Comparison of ENCODE assay signal across 8 cellular contexts in the genomic region with DNA sequence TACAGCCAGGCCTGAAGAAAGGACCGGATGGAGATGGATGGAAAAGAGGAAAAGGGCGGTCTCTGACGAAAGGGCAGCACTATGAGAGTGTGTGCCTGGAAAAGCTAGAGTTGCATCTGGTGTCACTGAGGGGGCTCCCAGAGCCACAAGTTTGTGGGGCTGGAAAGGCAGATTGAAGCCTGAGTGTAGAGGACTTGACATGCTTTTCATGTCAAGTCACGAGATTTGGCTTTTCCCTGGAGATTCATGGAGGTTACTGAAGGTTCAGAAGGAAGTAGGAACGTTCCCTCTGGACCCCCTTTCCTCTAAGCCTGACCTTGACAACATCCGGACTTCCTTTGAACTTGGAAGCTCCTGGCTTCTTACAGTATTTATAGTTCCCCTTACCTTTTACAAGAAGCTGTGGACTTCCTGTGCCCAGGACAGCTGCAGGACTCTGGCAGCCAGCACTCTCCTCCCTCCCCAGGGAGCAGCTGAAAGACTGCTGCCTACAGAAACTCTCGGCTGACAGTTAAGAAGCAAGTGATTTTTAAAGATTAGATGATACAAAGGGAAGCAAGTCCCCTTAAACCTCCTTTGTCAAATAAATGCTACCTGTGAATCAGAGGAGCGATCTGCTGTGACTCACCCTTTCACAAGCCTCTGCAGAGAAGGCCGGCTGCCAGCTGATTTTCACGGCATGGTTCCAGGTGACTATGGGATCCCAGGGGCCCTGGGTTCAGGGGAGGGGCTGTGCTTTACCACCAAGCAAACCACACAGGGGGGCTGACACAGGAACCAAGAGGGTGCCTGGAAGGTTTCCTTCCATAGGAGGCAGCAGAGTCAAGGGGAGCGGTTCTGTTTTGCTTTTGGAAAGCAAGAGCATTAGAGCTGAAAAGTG.
A peak's percentile ranks its signal among the peaks of the same experiment; 100 is the strongest.
DNase-seq lines count a peak whose midpoint lies in the region; ATAC-seq and TF ChIP-seq lines count a peak whose summit lies in the region.

No MANE protein-coding gene starts in this region.

- TF ChIP-seq CTCF in GM12874 (IDR thresholded peaks at IDR 0.05; ENCODE audit: insufficient read depth, low read depth, low read length): peak; percentile 34; the same call in 1 of the 2 replicates
- TF ChIP-seq CTCF in SU-DHL-6 (IDR thresholded peaks at IDR 0.05; ENCODE audit: insufficient read depth, low read length, poor library complexity, severe bottlenecking): peak; percentile 25
- TF ChIP-seq CTCF in colonic mucosa (IDR thresholded peaks at IDR 0.05): peak; percentile 12
- peak in 1 of 2 donors; percentile 24 for TF ChIP-seq CTCF in suprapubic skin (IDR thresholded peaks at IDR 0.05)

- 30% methylated on average over 10 of the region's 11 CpGs for WGBS in suprapubic skin

- CTCF ChIA-PET in naive thymus-derived CD4-positive, alpha-beta T cell (lab: Charles Lee): interaction anchor here (0.8 to 1.4 kb wide), 4 partner anchors 9 to 222 kb away, joined by 3 to 9 read pairs (median 4); no protein-coding TSS in a partner anchor

- ATAC-seq in HG03354 (IDR thresholded peaks at IDR 0.05; ENCODE audit: poor library complexity, severe bottlenecking, unreplicated experiment) (peak; percentile 69), HG02571 (IDR thresholded peaks at IDR 0.05; ENCODE audit: unreplicated experiment) (no peak), HG02852 (IDR thresholded peaks at IDR 0.05; ENCODE audit: unreplicated experiment) (no peak)
- peak; percentile 60 for ATAC-seq in naive thymus-derived CD4-positive, alpha-beta T cell

- no peaks in the 10 kb centered on the region for H3K4me1 ChIP-seq in colonic mucosa
- H3K4me1 ChIP-seq in naive thymus-derived CD4-positive, alpha-beta T cell (ENCODE audit: control insufficient read depth in 2 of 2, insufficient read depth in 2 of 2, low read length in 2 of 2): no peaks in the 10 kb centered on the region
- H3K4me1 ChIP-seq in suprapubic skin: peaks cover 20% of the 10 kb centered on the region

- POLR2A ChIA-PET in naive thymus-derived CD4-positive, alpha-beta T cell (lab: Charles Lee): interaction anchor here (0.8 kb wide), 1 partner anchor 99 kb away, joined by 3 read pairs; no protein-coding TSS in a partner anchor

- H4K20me1 ChIP-seq in SU-DHL-6 (ENCODE audit: low read depth, low read length): no peaks in the 10 kb centered on the region

- no peaks in the 10 kb centered on the region for H3F3A ChIP-seq in SU-DHL-6 (ENCODE audit: insufficient read depth)

- peaks cover 0 to 14% (median 10%) of the 10 kb centered on the region in 7 donors for H3K4me1 Mint-ChIP-seq in naive thymus-derived CD4-positive, alpha-beta T cell

- no peaks in the 10 kb centered on the region for H3K9me2 ChIP-seq in SU-DHL-6 (replicated peaks; ENCODE audit: insufficient read depth, low read length)

- TF ChIP-seq POLR2A in suprapubic skin (IDR thresholded peaks at IDR 0.05): no peak

- no peak for TF ChIP-seq EP300 in suprapubic skin (IDR thresholded peaks at IDR 0.05)

- peak overlapping the region in 5 of 9 donors; percentile 5 to 85 (median 33) for H3K27ac Mint-ChIP-seq in naive thymus-derived CD4-positive, alpha-beta T cell

- H3K9ac ChIP-seq in SU-DHL-6 (ENCODE audit: low read length): peak overlapping the region; percentile 37
- H3K9ac ChIP-seq in colonic mucosa (ENCODE audit: low read depth in 2 of 2, low read length in 2 of 2): peak overlapping the region in 1 of 2 donors; percentile 32

- no peak overlapping the region for H3K4me3 Mint-ChIP-seq in naive thymus-derived CD4-positive, alpha-beta T cell

- no peaks in the 10 kb centered on the region for H3K9me3 ChIP-seq in SU-DHL-6 (ENCODE audit: insufficient read depth, low read length)
- no peaks in the 10 kb centered on the region for H3K9me3 ChIP-seq in colonic mucosa
- H3K9me3 ChIP-seq in naive thymus-derived CD4-positive, alpha-beta T cell (ENCODE audit: control insufficient read depth in 2 of 3, low read length in 3 of 3): no peaks in the 10 kb centered on the region
- no peaks in the 10 kb centered on the region for H3K9me3 ChIP-seq in suprapubic skin

- peaks cover 0 to 21% (median 3%) of the 10 kb centered on the region in 5 donors for H3K36me3 Mint-ChIP-seq in naive thymus-derived CD4-positive, alpha-beta T cell

- DNase-seq in colonic mucosa (peak; percentile 57), suprapubic skin (ENCODE audit: low spot score in 2 of 2) (no peak)
- peak in 7 of 9 donors; percentile 5 to 43 (median 24) for DNase-seq in naive thymus-derived CD4-positive, alpha-beta T cell

- intact Hi-C loops in colonic mucosa (cut with DNase I): no loop called here
- intact Hi-C loops in naive thymus-derived CD4-positive, alpha-beta T cell (cut with micrococcal nuclease): loop anchor here in 1 of 2 donors (1.0 to 2.0 kb wide), 3 partner anchors 70 to 223 kb away; no protein-coding TSS in a partner anchor

- H2AFZ ChIP-seq in SU-DHL-6 (ENCODE audit: low read depth, low read length, severe bottlenecking): no peak overlapping the region

- H3K27me3 ChIP-seq in SU-DHL-6 (ENCODE audit: low read length): no peaks in the 10 kb centered on the region
- H3K27me3 ChIP-seq in colonic mucosa: no peaks in the 10 kb centered on the region
- no peaks in the 10 kb centered on the region for H3K27me3 ChIP-seq in naive thymus-derived CD4-positive, alpha-beta T cell (ENCODE audit: control insufficient read depth in 2 of 2, insufficient read depth in 2 of 2, low read length in 2 of 2)
- no peaks in the 10 kb centered on the region for H3K27me3 ChIP-seq in suprapubic skin

- peak overlapping the region; percentile 19 for H3K4me3 ChIP-seq in SU-DHL-6 (ENCODE audit: insufficient read depth, low read length, poor library complexity, severe bottlenecking)
- H3K4me3 ChIP-seq in colonic mucosa: no peak overlapping the region
- no peak overlapping the region for H3K4me3 ChIP-seq in naive thymus-derived CD4-positive, alpha-beta T cell (ENCODE audit: low read length)
- H3K4me3 ChIP-seq in suprapubic skin: no peak overlapping the region

- H3K36me3 ChIP-seq in SU-DHL-6 (ENCODE audit: low read length) (no peaks in the 10 kb centered on the region), colonic mucosa (no peaks in the 10 kb centered on the region), suprapubic skin (no peaks in the 10 kb centered on the region)
- H3K36me3 ChIP-seq in naive thymus-derived CD4-positive, alpha-beta T cell (ENCODE audit: control insufficient read depth in 2 of 3, insufficient read depth in 3 of 3, low read length in 3 of 3): no peaks in the 10 kb centered on the region

- peak overlapping the region; percentile 52 for H3K4me2 ChIP-seq in SU-DHL-6 (ENCODE audit: low read depth, low read length, poor library complexity, severe bottlenecking)

- H3K79me2 ChIP-seq in SU-DHL-6 (ENCODE audit: insufficient read depth, low read length): no peaks in the 10 kb centered on the region

- H3K27me3 Mint-ChIP-seq in naive thymus-derived CD4-positive, alpha-beta T cell: peaks cover 0 to 4% (median 0%) of the 10 kb centered on the region in 5 donors

- peak overlapping the region; percentile 47 for H3K27ac ChIP-seq in SU-DHL-6 (ENCODE audit: low read depth, low read length)
- H3K27ac ChIP-seq in colonic mucosa: peak overlapping the region; percentile 60
- no peak overlapping the region for H3K27ac ChIP-seq in naive thymus-derived CD4-positive, alpha-beta T cell (ENCODE audit: low read depth, low read length)
- H3K27ac ChIP-seq in suprapubic skin: peak overlapping the region; percentile 30

- H3K9me3 Mint-ChIP-seq in naive thymus-derived CD4-positive, alpha-beta T cell: peaks cover 0 to 9% (median 0%) of the 10 kb centered on the region in 11 donors

Comparison
In these comparisons a context has a peak if more than half of its experiments do, and no peak if none do; other contexts are left out.
1. ATAC-seq: peak in HG03354 (single experiment) and naive thymus-derived CD4-positive, alpha-beta T cell (single experiment); none in HG02571 (single experiment) and HG02852 (single experiment).
2. DNase-seq: peak in colonic mucosa (single experiment) and naive thymus-derived CD4-positive, alpha-beta T cell (7 of 9); none in suprapubic skin (0 of 2).